In genomic region chr18:42011053-42011452, GRCh38 we compare ENCODE assay signal across 15 cellular contexts.
DNase-seq lines count a peak whose midpoint lies in the region; ATAC-seq lines count a peak whose summit lies in the region.
"Had no signal": no experiment of that assay in that cellular context is flagged by ENCODE, and none has a peak within 500 bp of the region (broad histone marks: within the 10 kb centered on the region; RNA-seq: fewer than 3 reads in every experiment).

No MANE protein-coding gene starts in this region.

- H3K4me1 Mint-ChIP-seq in stimulated activated naive CD8-positive, alpha-beta T cell treated with anti-CD3 and anti-CD28 coated beads, Interleukin-15, amount 100 ng/mL, for 72 hours, result peaks cover 17% of the 10 kb centered on the region
- H3K4me1 Mint-ChIP-seq: activated B cell treated with CpG ODN at 0.5 μM for 24 hours; activated naive CD8-positive, alpha-beta T cell treated with anti-CD3 and anti-CD28 coated beads, Interleukin-2, amount 10 ng/mL, durations not matched to agents 7 days and 5 days; H9 had no signal

- ATAC-seq in stimulated activated naive CD8-positive, alpha-beta T cell treated with anti-CD3 and anti-CD28 coated beads, Interleukin-15, amount 100 ng/mL, for 72 hours, result peak; percentile 93
- ATAC-seq in stimulated activated naive CD8-positive, alpha-beta T cell treated with anti-CD3 and anti-CD28 coated beads, Interleukin-15, Interleukin-2, amounts not matched to agents 100 U/mL and 50 U/mL, for 24 hours, result no peak
- ATAC-seq in GM21619 (IDR thresholded peaks at IDR 0.05; ENCODE audit: unreplicated experiment) (peak; percentile 100), HG03097 (IDR thresholded peaks at IDR 0.05; ENCODE audit: low FRiP score, unreplicated experiment) (peak; percentile 99)

- no peaks in the 10 kb centered on the region for H3K27me3 Mint-ChIP-seq in stimulated activated naive CD8-positive, alpha-beta T cell treated with anti-CD3 and anti-CD28 coated beads, Interleukin-15, amount 100 ng/mL, for 72 hours
- H3K27me3 Mint-ChIP-seq: activated B cell treated with CpG ODN at 0.5 μM for 24 hours; activated naive CD8-positive, alpha-beta T cell treated with anti-CD3 and anti-CD28 coated beads, Interleukin-2, amount 10 ng/mL, durations not matched to agents 7 days and 5 days had no signal

- H3K27ac Mint-ChIP-seq in stimulated activated naive CD8-positive, alpha-beta T cell treated with anti-CD3 and anti-CD28 coated beads, Interleukin-15, amount 100 ng/mL, for 72 hours, result no peak overlapping the region
- H3K27ac Mint-ChIP-seq: activated B cell treated with CpG ODN at 0.5 μM for 24 hours; activated naive CD8-positive, alpha-beta T cell treated with anti-CD3 and anti-CD28 coated beads, Interleukin-2, amount 10 ng/mL, durations not matched to agents 7 days and 5 days had no signal

- DNase-seq in stimulated activated naive CD8-positive, alpha-beta T cell treated with anti-CD3 and anti-CD28 coated beads, Interleukin-15, amount 100 ng/mL, for 72 hours, result no peak
- DNase-seq in stimulated activated naive CD8-positive, alpha-beta T cell treated with anti-CD3 and anti-CD28 coated beads, Interleukin-15, Interleukin-2, amounts not matched to agents 100 U/mL and 50 U/mL, for 24 hours, result no peak
- no peak for DNase-seq in NCI-H2029 (lab: John Stamatoyannopoulos, UW)
- no peak for DNase-seq in GM19238 (ENCODE audit: insufficient read length, low spot score)
- no peak for DNase-seq in stimulated activated CD4-positive, alpha-beta T cell treated with anti-CD3 and anti-CD28 coated beads, Interleukin-2, amount 100 ng/mL, for 48 hours
- DNase-seq in DMS114 treated with DMSO at 0.1 percent for 48 hours (lab: John Stamatoyannopoulos, UW; ENCODE audit: unreplicated experiment), result no peak
- DNase-seq: activated B cell treated with CpG ODN at 0.5 μM for 24 hours; activated naive CD8-positive, alpha-beta T cell treated with anti-CD3 and anti-CD28 coated beads, Interleukin-2, amount 10 ng/mL, durations not matched to agents 7 days and 5 days; H9; NCI-H524; posterior cingulate gyrus; SHP77 treated with DMSO at 0.1 percent for 48 hours; tibial artery had no signal

- H3K9me3 Mint-ChIP-seq in stimulated activated naive CD8-positive, alpha-beta T cell treated with anti-CD3 and anti-CD28 coated beads, Interleukin-15, amount 100 ng/mL, for 72 hours, result no peaks in the 10 kb centered on the region
- H3K9me3 Mint-ChIP-seq: activated B cell treated with CpG ODN at 0.5 μM for 24 hours; activated naive CD8-positive, alpha-beta T cell treated with anti-CD3 and anti-CD28 coated beads, Interleukin-2, amount 10 ng/mL, durations not matched to agents 7 days and 5 days; H9 had no signal

- H3K4me3 Mint-ChIP-seq in stimulated activated naive CD8-positive, alpha-beta T cell treated with anti-CD3 and anti-CD28 coated beads, Interleukin-15, amount 100 ng/mL, for 72 hours, result peak overlapping the region in 1 of 2 donors; percentile 22
- H3K4me3 Mint-ChIP-seq: activated B cell treated with CpG ODN at 0.5 μM for 24 hours; activated naive CD8-positive, alpha-beta T cell treated with anti-CD3 and anti-CD28 coated beads, Interleukin-2, amount 10 ng/mL, durations not matched to agents 7 days and 5 days; H9 had no signal
